18 cellular contexts compared by ENCODE assay signal in genomic region chr17:3657874-3658783, GRCh38. TPM values are rescaled to one million over a fixed set of nuclear protein-coding genes. Genes with fewer than 3 reads are reported as not detected.
DNase-seq lines count a peak whose midpoint lies in the region; ATAC-seq, FAIRE-seq and TF ChIP-seq lines count a peak whose summit lies in the region.
"Had no signal": no experiment of that assay in that cellular context is flagged by ENCODE, and none has a peak within 500 bp of the region (broad histone marks: within the 10 kb centered on the region; RNA-seq: fewer than 3 reads in every experiment).

No MANE protein-coding gene starts in this region.

- H3K27me3 ChIP-seq in dorsolateral prefrontal cortex: no peaks in the 10 kb centered on the region
- H3K27me3 ChIP-seq: SJCRH30 had no signal

- no peak overlapping the region for H3K4me3 ChIP-seq in A549
- peak overlapping the region in 2 of 59 donors; percentile 9 to 13 for H3K4me3 ChIP-seq in dorsolateral prefrontal cortex
- H3K4me3 ChIP-seq: SJCRH30 had no signal

- no peaks in the 10 kb centered on the region for H3K9me3 Mint-ChIP-seq in HFFc6
- H3K9me3 Mint-ChIP-seq: activated naive CD4-positive, alpha-beta T cell treated with anti-CD3 and anti-CD28 coated beads, Interleukin-2, amount 50 U/mL, for 72 hours; neural crest cell had no signal

- no peaks in the 10 kb centered on the region for H3K9me3 ChIP-seq in A549
- H3K9me3 ChIP-seq: SJCRH30 had no signal

- no peak overlapping the region for H3K4me2 ChIP-seq in A549

- no peak for TF ChIP-seq EP300 in A549 (IDR thresholded peaks at IDR 0.05)

- H3K27me3 Mint-ChIP-seq in HFFc6 (ENCODE audit: insufficient read depth): peaks cover 28% of the 10 kb centered on the region

- DNase-seq in A549 (ENCODE audit: low read depth in 1 of 2, low spot score in 1 of 2) (no peak), HFFc6 (no peak), dorsolateral prefrontal cortex (no peak), pons (ENCODE audit: low spot score) (peak; percentile 54), SKM-1 (lab: John Stamatoyannopoulos, UW; ENCODE audit: unreplicated experiment) (no peak), ureter (ENCODE audit: low spot score) (no peak), H54 (ENCODE audit: insufficient read length, low spot score) (no peak)
- DNase-seq: KBM-7; NCI-H1417 treated with DMSO at 0.1 percent for 48 hours; NCI-H345; SJCRH30; stimulated activated CD4-positive, alpha-beta T cell treated with anti-CD3 and anti-CD28 coated beads, Interleukin-4, amount 100 ng/mL, for 4 hours; T1000 had no signal

- peaks cover 14% of the 10 kb centered on the region for H3K4me1 Mint-ChIP-seq in HFFc6 (ENCODE audit: low read depth)

- peak; percentile 0 to 4; a peak in 3 of 6 replicates for ATAC-seq in A549
- ATAC-seq in HG02798 (IDR thresholded peaks at IDR 0.05; ENCODE audit: poor library complexity, unreplicated experiment): no peak
- ATAC-seq: activated naive CD4-positive, alpha-beta T cell treated with anti-CD3 and anti-CD28 coated beads, Interleukin-2, amount 50 U/mL, for 72 hours had no signal

- WGBS in A549 (ENCODE audit: missing lambda C conversion rate): 92% methylated on average over 39 of the region's 42 CpGs

- peak overlapping the region in 1 of 2 experiments; percentile 80; a peak in 2 of 6 replicates for H3K27ac ChIP-seq in A549
- H3K27ac ChIP-seq in dorsolateral prefrontal cortex: peak overlapping the region in 42 of 59 donors; percentile 12 to 97 (median 85)
- H3K27ac ChIP-seq: SJCRH30 had no signal

- POLR2A ChIA-PET in A549 (lab: Yijun Ruan, JAX): interaction anchor here (1.5 to 2.9 kb wide), 3 partner anchors 10 to 22 kb away, joined by 6 to 21 read pairs (median 11); partner anchors contain the start of genes CTNS, EMC6, SHPK and TAX1BP3

- TF ChIP-seq RAD21 in A549 (conservative IDR thresholded peaks at IDR 0.05 in 1 of 2, IDR thresholded peaks at IDR 0.05 in 1 of 2): no peak

- CTCF ChIA-PET in A549 (lab: Yijun Ruan, JAX): interaction anchor here (0.6 to 6.8 kb wide), 3 partner anchors 9 to 1937 kb away, joined by 4 to 43 read pairs (median 10); no protein-coding TSS in a partner anchor

- TF ChIP-seq CTCF in A549 (IDR thresholded peaks at IDR 0.05) (no peak), HFFc6 (IDR thresholded peaks at IDR 0.05) (no peak), dorsolateral prefrontal cortex (IDR thresholded peaks at IDR 0.05 in 54 of 56, conservative IDR thresholded peaks at IDR 0.05 in 2 of 56; ENCODE audit: low read depth in 1 of 56, partially characterized antibody in 56 of 56) (no peak)

- H3K4me1 ChIP-seq in A549: peaks cover 15% of the 10 kb centered on the region
- H3K4me1 ChIP-seq: SJCRH30 had no signal

- no peak overlapping the region for H3K4me3 Mint-ChIP-seq in HFFc6
- H3K4me3 Mint-ChIP-seq: neural crest cell had no signal

- TF ChIP-seq POLR2A in A549 (IDR thresholded peaks at IDR 0.05; ENCODE audit: low read length) (no peak; the same call in 1 of the 2 replicates), H54 (IDR thresholded peaks at IDR 0.05; ENCODE audit: low read depth, low read length) (no peak)

- intact Hi-C loops in dorsolateral prefrontal cortex (cut with DNase I): no loop called here

- peak overlapping the region; percentile 29; the same call in 1 of the 2 replicates for H3K27ac Mint-ChIP-seq in HFFc6

- H3K36me3 Mint-ChIP-seq in HFFc6 (ENCODE audit: low read depth): no peaks in the 10 kb centered on the region
- H3K36me3 Mint-ChIP-seq: activated naive CD4-positive, alpha-beta T cell treated with anti-CD3 and anti-CD28 coated beads, Interleukin-2, amount 50 U/mL, for 72 hours had no signal

- no peak for FAIRE-seq in A549 (lab: Jason Lieb, UNC)
- FAIRE-seq in H54 (lab: Jason Lieb, UNC): no peak
- FAIRE-seq: endometrium, frontal cortex had no signal

TF ChIP-seq in A549, 52 proteins besides CTCF, POLR2A, EP300 and RAD21 (continues in another document):
- TF ChIP-seq CEBPB (IDR thresholded peaks at IDR 0.05) (no peak), ZC3H11A (IDR thresholded peaks at IDR 0.05) (no peak), RARB (CRISPR knock-in tag; IDR thresholded peaks at IDR 0.05) (no peak), KDM5A (IDR thresholded peaks at IDR 0.05) (no peak), MAX (IDR thresholded peaks at IDR 0.05) (no peak), RNF2 (IDR thresholded peaks at IDR 0.05; ENCODE audit: borderline replicate concordance, low read depth) (no peak), MAFK (IDR thresholded peaks at IDR 0.05; ENCODE audit: partially characterized antibody) (no peak), HES2 (IDR thresholded peaks at IDR 0.05) (no peak), ZNF302 (CRISPR knock-in tag; IDR thresholded peaks at IDR 0.05) (no peak), MYC (IDR thresholded peaks at IDR 0.05; ENCODE audit: borderline replicate concordance, low read length) (no peak), HOXA7 (CRISPR knock-in tag; IDR thresholded peaks at IDR 0.05) (no peak), HDAC2 (IDR thresholded peaks at IDR 0.05) (no peak), ELK1 (IDR thresholded peaks at IDR 0.05; ENCODE audit: low read depth, low read length) (no peak), PHF8 (IDR thresholded peaks at IDR 0.05; ENCODE audit: borderline replicate concordance, low read depth) (no peak)

RNA-seq across cellular contexts. Expression of gene TAX1BP3, which starts 10.2 kb away (rescaled TPM):
- polyA plus RNA-seq in A549 (2011; rRNA removed) (89.1 and 122 TPM in 2 replicates), A549 (2017; fragmentation: RNase III; extraction: RNeasy Plus Mini Kit Qiagen cat#74134 plus additional on column Dnase treatment) (229 to 234 TPM (median 233 TPM) in 3 replicates)
- polyA plus RNA-seq in A549 (2012; cell fraction: cytosol; rRNA removed): 172 and 239 TPM in 2 replicates
- polyA plus RNA-seq in A549 (2012; cell fraction: nucleus; rRNA removed): 185 and 192 TPM in 2 replicates
- 92.7 and 105 TPM in 2 replicates for polyA minus RNA-seq in A549 (2011; rRNA and poly(A)+ RNA removed)
- total RNA-seq in HFFc6 (2021; fragmentation: NEBNext Ultra II Directional; extraction: Animal tissue kit (Norgen Biotek cat#: 25700)): 100 to 1,000 TPM; 289 to 336 (median 313) TPM
- total RNA-seq in dorsolateral prefrontal cortex (10 to 100 TPM; 19.0 to 75.8 (median 38.4) TPM), ureter (152 TPM)

RNA-seq across cellular contexts. Expression of gene EMC6, which starts 10.5 kb away (rescaled TPM):
- polyA plus RNA-seq in A549 (2011; rRNA removed) (53.3 and 68.3 TPM in 2 replicates), A549 (2017; fragmentation: RNase III; extraction: RNeasy Plus Mini Kit Qiagen cat#74134 plus additional on column Dnase treatment) (109 to 122 TPM (median 115 TPM) in 3 replicates)
- 167 and 256 TPM in 2 replicates for polyA plus RNA-seq in A549 (2012; cell fraction: cytosol; rRNA removed)
- polyA plus RNA-seq in A549 (2012; cell fraction: nucleus; rRNA removed): 139 and 184 TPM in 2 replicates
- polyA minus RNA-seq in A549 (2011; rRNA and poly(A)+ RNA removed): 17.1 and 18.5 TPM in 2 replicates
- 10 to 100 TPM; 57.6 to 66.8 (median 64.1) TPM for total RNA-seq in HFFc6 (2021; fragmentation: NEBNext Ultra II Directional; extraction: Animal tissue kit (Norgen Biotek cat#: 25700))
- total RNA-seq in dorsolateral prefrontal cortex (10 to 100 TPM; 13.3 to 35.5 (median 25.3) TPM), ureter (24.3 TPM)

RNA-seq across cellular contexts. Expression of gene CTNS, which starts 21.6 kb away (rescaled TPM):
- polyA plus RNA-seq in A549 (2011; rRNA removed) (6.5 and 7.4 TPM in 2 replicates), A549 (2017; fragmentation: RNase III; extraction: RNeasy Plus Mini Kit Qiagen cat#74134 plus additional on column Dnase treatment) (15.5 to 20.3 TPM (median 16.3 TPM) in 3 replicates)
- polyA plus RNA-seq in A549 (2012; cell fraction: cytosol; rRNA removed): 7.4 and 10.3 TPM in 2 replicates
- polyA plus RNA-seq in A549 (2012; cell fraction: nucleus; rRNA removed): 12.8 and 15.7 TPM in 2 replicates
- 5.7 and 6.9 TPM in 2 replicates for polyA minus RNA-seq in A549 (2011; rRNA and poly(A)+ RNA removed)
- total RNA-seq in HFFc6 (2021; fragmentation: NEBNext Ultra II Directional; extraction: Animal tissue kit (Norgen Biotek cat#: 25700)): 10 to 100 TPM in 1 of 6 experiments, 1 to 10 TPM in 5; 8.8 to 10.2 (median 9.0) TPM
- total RNA-seq in dorsolateral prefrontal cortex (10 to 100 TPM in 47 of 120 experiments, 1 to 10 TPM in 73; 5.0 to 16.5 (median 9.6) TPM), ureter (11.7 TPM)

RNA-seq across cellular contexts. Expression of gene SHPK, which starts 22.1 kb away (rescaled TPM):
- polyA plus RNA-seq in A549 (2011; rRNA removed): 10.7 and 13.4 TPM in 2 replicates
- polyA plus RNA-seq in A549 (2012; cell fraction: cytosol; rRNA removed): 15.7 and 19.9 TPM in 2 replicates
- 29.1 and 32.1 TPM in 2 replicates for polyA plus RNA-seq in A549 (2012; cell fraction: nucleus; rRNA removed)
- 9.5 to 11.2 TPM (median 10.9 TPM) in 3 replicates for polyA plus RNA-seq in A549 (2017; fragmentation: RNase III; extraction: RNeasy Plus Mini Kit Qiagen cat#74134 plus additional on column Dnase treatment)
- 24.3 TPM in 2 replicates for polyA minus RNA-seq in A549 (2011; rRNA and poly(A)+ RNA removed)
- total RNA-seq in HFFc6 (2021; fragmentation: NEBNext Ultra II Directional; extraction: Animal tissue kit (Norgen Biotek cat#: 25700)): 10 to 100 TPM in 1 of 6 experiments, 1 to 10 TPM in 5; 7.9 to 10.5 (median 9.1) TPM
- 10 to 100 TPM in 113 of 120 experiments, 1 to 10 TPM in 7; 7.4 to 28.1 (median 15.1) TPM for total RNA-seq in dorsolateral prefrontal cortex
- total RNA-seq in ureter: 22.8 TPM

RNA-seq across cellular contexts. Expression of gene P2RX5, which starts 37.8 kb away (rescaled TPM):
- polyA plus RNA-seq in A549 (2011; rRNA removed) (7.8 and 12.2 TPM in 2 replicates), A549 (2017; fragmentation: RNase III; extraction: RNeasy Plus Mini Kit Qiagen cat#74134 plus additional on column Dnase treatment) (10.6 to 13.3 TPM (median 11.8 TPM) in 3 replicates)
- 14.5 and 17.4 TPM in 2 replicates for polyA plus RNA-seq in A549 (2012; cell fraction: cytosol; rRNA removed)
- 30.8 and 32.3 TPM in 2 replicates for polyA plus RNA-seq in A549 (2012; cell fraction: nucleus; rRNA removed)
- polyA minus RNA-seq in A549 (2011; rRNA and poly(A)+ RNA removed): 10.5 and 12.9 TPM in 2 replicates
- 10 to 100 TPM in 2 of 6 experiments, 1 to 10 TPM in 4; 5.2 to 16.1 (median 7.0) TPM for total RNA-seq in HFFc6 (2021; fragmentation: NEBNext Ultra II Directional; extraction: Animal tissue kit (Norgen Biotek cat#: 25700))
- total RNA-seq in dorsolateral prefrontal cortex (10 to 100 TPM in 114 of 120 experiments, 1 to 10 TPM in 6; 3.8 to 27.6 (median 16.9) TPM), ureter (3.0 TPM)
